Comparison of ENCODE assay signal across 1 cellular context in the genomic region with DNA sequence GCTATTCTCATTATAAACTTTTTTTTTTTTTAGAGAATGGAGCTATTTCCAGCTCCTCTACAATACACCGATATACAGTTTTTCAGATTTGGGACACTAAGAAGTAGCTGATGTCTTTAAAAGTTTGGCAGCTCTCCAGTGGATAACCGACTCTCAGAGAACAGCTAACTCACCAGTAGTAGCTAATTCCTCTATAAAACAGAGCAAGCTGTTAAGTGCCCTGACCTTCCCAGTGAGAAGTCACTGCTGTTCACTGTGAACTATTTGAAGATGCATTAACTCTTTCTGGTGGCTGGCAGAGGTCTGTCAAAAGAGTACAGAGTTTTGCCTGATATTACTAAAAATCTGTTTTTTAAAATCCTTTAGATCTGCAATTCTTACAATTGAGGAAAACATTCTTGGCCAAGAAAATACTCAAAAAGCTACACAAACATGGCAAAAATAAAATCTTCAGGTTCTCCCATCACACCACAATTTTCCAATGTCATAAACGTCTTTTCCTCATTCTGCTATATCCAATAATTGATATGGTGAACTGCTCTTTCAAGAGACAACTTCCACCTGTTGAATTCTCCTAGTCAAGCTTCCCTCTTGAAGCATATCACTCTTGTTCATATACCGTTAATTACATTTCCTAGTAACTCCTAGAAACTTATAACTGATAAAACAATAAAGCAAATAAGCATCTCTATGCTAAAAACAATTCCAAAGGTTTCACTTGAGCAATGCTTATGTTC.
TF ChIP-seq lines count a peak whose summit lies in the region.

No MANE protein-coding gene starts in this region.

TF ChIP-seq in K562, 482 proteins besides CTCF, POLR2A, EP300 and RAD21 (continued from another document):
- TF ChIP-seq, protein P1, sequence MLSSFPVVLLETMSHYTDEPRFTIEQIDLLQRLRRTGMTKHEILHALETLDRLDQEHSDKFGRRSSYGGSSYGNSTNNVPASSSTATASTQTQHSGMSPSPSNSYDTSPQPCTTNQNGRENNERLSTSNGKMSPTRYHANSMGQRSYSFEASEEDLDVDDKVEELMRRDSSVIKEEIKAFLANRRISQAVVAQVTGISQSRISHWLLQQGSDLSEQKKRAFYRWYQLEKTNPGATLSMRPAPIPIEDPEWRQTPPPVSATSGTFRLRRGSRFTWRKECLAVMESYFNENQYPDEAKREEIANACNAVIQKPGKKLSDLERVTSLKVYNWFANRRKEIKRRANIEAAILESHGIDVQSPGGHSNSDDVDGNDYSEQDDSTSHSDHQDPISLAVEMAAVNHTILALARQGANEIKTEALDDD (IDR thresholded peaks at IDR 0.05), result peak; percentile 62
- no peak for TF ChIP-seq NONO (IDR thresholded peaks at IDR 0.05; ENCODE audit: low read depth in 2 of 2, low read length in 1 of 2)
TF ChIP-seq in K562: peak in this region for 2.
